17 cellular contexts compared by ENCODE assay signal in the genomic region with DNA sequence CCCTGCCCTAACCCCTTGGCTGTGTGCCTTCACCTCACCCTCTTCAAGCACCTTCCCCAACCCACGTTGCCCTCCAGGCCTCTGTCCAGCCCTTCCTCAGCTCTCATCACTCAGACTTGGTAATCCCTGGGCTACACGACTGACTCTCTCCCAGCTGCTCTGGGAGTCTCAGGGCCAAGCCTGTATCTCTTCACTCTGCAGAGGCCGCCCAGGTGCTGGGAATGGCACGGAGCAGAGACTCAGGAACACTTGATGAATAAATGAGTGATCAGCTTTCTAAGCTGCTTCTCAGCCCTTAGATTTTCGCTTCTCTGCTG. TPM values are rescaled to one million over a fixed set of nuclear protein-coding genes. Genes with fewer than 3 reads are reported as not detected.
"Had no signal": no experiment of that assay in that cellular context is flagged by ENCODE, and none has a peak within 500 bp of the region (broad histone marks: within the 10 kb centered on the region; RNA-seq: fewer than 3 reads in every experiment).

No MANE protein-coding gene starts in this region.

- H3K36me3 Mint-ChIP-seq: activated CD8-positive, alpha-beta memory T cell treated with anti-CD3 and anti-CD28 coated beads, Interleukin-2, amount 10 ng/mL, durations not matched to agents 7 days and 5 days; activated naive CD8-positive, alpha-beta T cell treated with anti-CD3 and anti-CD28 coated beads for 36 hours; naive thymus-derived CD4-positive, alpha-beta T cell had no signal

- H3K27ac Mint-ChIP-seq: activated B cell treated with CpG ODN at 0.5 μM for 24 hours; activated CD4-positive, alpha-beta memory T cell treated with anti-CD3 and anti-CD28 coated beads, Interleukin-2, amount 10 ng/mL, durations not matched to agents 7 days and 5 days; activated CD8-positive, alpha-beta memory T cell treated with anti-CD3 and anti-CD28 coated beads, Interleukin-2, amount 10 ng/mL, durations not matched to agents 7 days and 5 days; activated naive CD8-positive, alpha-beta T cell treated with anti-CD3 and anti-CD28 coated beads for 36 hours; naive thymus-derived CD4-positive, alpha-beta T cell had no signal

- DNase-seq: activated B cell treated with CpG ODN at 0.5 μM for 24 hours; activated CD4-positive, alpha-beta memory T cell treated with anti-CD3 and anti-CD28 coated beads, Interleukin-2, amount 10 ng/mL, durations not matched to agents 7 days and 5 days; activated CD4-positive, alpha-beta T cell treated with anti-CD3 and anti-CD28 coated beads for 4 hours; activated CD8-positive, alpha-beta memory T cell treated with anti-CD3 and anti-CD28 coated beads, Interleukin-2, amount 10 ng/mL, durations not matched to agents 7 days and 5 days; activated naive CD8-positive, alpha-beta T cell treated with anti-CD3 and anti-CD28 coated beads for 36 hours; amniotic stem cell; caudate nucleus; dorsolateral prefrontal cortex; foreskin keratinocyte; left cardiac atrium; mesenchymal stem cell; naive thymus-derived CD4-positive, alpha-beta T cell; stimulated activated CD4-positive, alpha-beta T cell treated with anti-CD3 and anti-CD28 coated beads, Interleukin-12 subunit alpha, Interleukin-12 subunit beta, amount 100 ng/mL, for 4 hours; stimulated activated CD4-positive, alpha-beta T cell treated with anti-CD3 and anti-CD28 coated beads, Interleukin-1b, Interleukin-23, amount 100 ng/mL, for 48 hours; stimulated activated CD8-positive, alpha-beta memory T cell treated with anti-CD3 and anti-CD28 coated beads, Interleukin-4, amount 100 ng/mL, for 48 hours; stimulated activated naive CD4-positive, alpha-beta T cell treated with Interleukin-2 at 50 U/mL for 16 hours; tibial artery had no signal

- H3K4me3 Mint-ChIP-seq: activated B cell treated with CpG ODN at 0.5 μM for 24 hours; activated CD4-positive, alpha-beta memory T cell treated with anti-CD3 and anti-CD28 coated beads, Interleukin-2, amount 10 ng/mL, durations not matched to agents 7 days and 5 days; activated CD8-positive, alpha-beta memory T cell treated with anti-CD3 and anti-CD28 coated beads, Interleukin-2, amount 10 ng/mL, durations not matched to agents 7 days and 5 days; activated naive CD8-positive, alpha-beta T cell treated with anti-CD3 and anti-CD28 coated beads for 36 hours; naive thymus-derived CD4-positive, alpha-beta T cell had no signal

- H3K9me3 Mint-ChIP-seq: activated B cell treated with CpG ODN at 0.5 μM for 24 hours; activated CD4-positive, alpha-beta memory T cell treated with anti-CD3 and anti-CD28 coated beads, Interleukin-2, amount 10 ng/mL, durations not matched to agents 7 days and 5 days; activated naive CD8-positive, alpha-beta T cell treated with anti-CD3 and anti-CD28 coated beads for 36 hours; naive thymus-derived CD4-positive, alpha-beta T cell had no signal

- H3K4me1 Mint-ChIP-seq: activated naive CD8-positive, alpha-beta T cell treated with anti-CD3 and anti-CD28 coated beads for 36 hours had no signal

RNA-seq across cellular contexts. Expression of a gene that starts 15.1 kb away (rescaled TPM):
- total RNA-seq: activated B cell treated with CpG ODN at 0.5 μM for 24 hours had no signal

RNA-seq across cellular contexts. Expression of a gene that starts 24.0 kb away (rescaled TPM):
- total RNA-seq: activated B cell treated with CpG ODN at 0.5 μM for 24 hours had no signal
- polyA plus RNA-seq: naive thymus-derived CD4-positive, alpha-beta T cell had no signal
